In the genomic region with DNA sequence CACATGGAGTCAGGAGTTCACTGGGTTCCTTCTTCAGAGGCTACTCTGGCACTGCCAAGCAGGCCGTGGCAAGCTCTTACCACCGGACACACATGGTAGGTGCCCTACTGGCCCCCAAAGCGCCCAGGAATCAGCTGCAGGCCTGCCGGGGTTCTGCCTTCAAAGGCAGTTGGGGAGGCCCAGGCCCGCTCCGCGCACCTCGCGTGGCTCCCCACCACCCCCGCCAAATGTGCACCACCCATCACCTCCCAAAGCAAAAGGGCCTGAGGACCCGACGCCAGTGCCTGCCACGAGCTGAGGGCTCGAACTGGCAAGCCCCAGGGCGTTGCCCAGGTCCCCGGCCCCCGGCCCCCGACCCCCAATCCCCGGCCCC, we compare ENCODE assay signal across 8 cellular contexts. TPM values are rescaled to one million over a fixed set of nuclear protein-coding genes. Genes with fewer than 3 reads are reported as not detected.
A peak's percentile ranks its signal among the peaks of the same experiment; 100 is the strongest.
DNase-seq lines count a peak whose midpoint lies in the region; ATAC-seq and TF ChIP-seq lines count a peak whose summit lies in the region.

No MANE protein-coding gene starts in this region.

- WGBS in tibial nerve, 2 donors: 12 to 15% methylated on average over 14 to 15 of the region's 19 CpGs

- H4K20me1 ChIP-seq in PC-3 (ENCODE audit: low read length): no peaks in the 10 kb centered on the region

- no peak for TF ChIP-seq POLR2A in tibial nerve (IDR thresholded peaks at IDR 0.05)

- intact Hi-C loops in PC-3 (cut with micrococcal nuclease): no loop called here

- H3K27ac Mint-ChIP-seq in central memory CD8-positive, alpha-beta T cell (ENCODE audit: low read depth): no peak overlapping the region

- H3K9ac ChIP-seq in PC-3 (ENCODE audit: low read length) (peak overlapping the region; percentile 86; the same call in 1 of the 2 replicates), mucosa of stomach (ENCODE audit: low read length) (peak overlapping the region; percentile 26)

- CTCF ChIA-PET in PC-3 (lab: Charles Lee): no interaction called here

- peak; percentile 10 for ATAC-seq in PC-3
- peak; percentile 28 for ATAC-seq in central memory CD8-positive, alpha-beta T cell (replicated peaks; ENCODE audit: extremely low read depth, poor library complexity, severe bottlenecking)
- no peak for ATAC-seq in GM18517 (IDR thresholded peaks at IDR 0.05; ENCODE audit: unreplicated experiment)
- ATAC-seq in HG02870 (IDR thresholded peaks at IDR 0.05; ENCODE audit: unreplicated experiment): no peak

- no peak for TF ChIP-seq EP300 in tibial nerve (IDR thresholded peaks at IDR 0.05)

- TF ChIP-seq CTCF in AG09309 (IDR thresholded peaks at IDR 0.05; ENCODE audit: control insufficient read depth, insufficient read depth, low read depth, low read length, missing control alignments): no peak
- no peak for TF ChIP-seq CTCF in PC-3 (conservative IDR thresholded peaks at IDR 0.05; ENCODE audit: low read depth, low read length)
- no peak for TF ChIP-seq CTCF in tibial nerve (IDR thresholded peaks at IDR 0.05)

- H3K4me1 Mint-ChIP-seq in central memory CD8-positive, alpha-beta T cell: peaks cover 23% of the 10 kb centered on the region

- no peaks in the 10 kb centered on the region for H3K36me3 Mint-ChIP-seq in central memory CD8-positive, alpha-beta T cell (ENCODE audit: insufficient read depth)

- H3K4me3 Mint-ChIP-seq in central memory CD8-positive, alpha-beta T cell: peak overlapping the region; percentile 66

- H3K79me2 ChIP-seq in PC-3 (ENCODE audit: low read length): peaks cover 53% of the 10 kb centered on the region

- H3F3A ChIP-seq in PC-3 (ENCODE audit: low read length, unreplicated experiment): no peaks in the 10 kb centered on the region

- H3K27ac ChIP-seq in PC-3 (ENCODE audit: low read length) (no peak overlapping the region), tibial nerve (peak overlapping the region; percentile 60 to 89 (median 72))

- H3K36me3 ChIP-seq in PC-3 (ENCODE audit: low read depth, low read length): no peaks in the 10 kb centered on the region
- no peaks in the 10 kb centered on the region for H3K36me3 ChIP-seq in mucosa of stomach (ENCODE audit: control insufficient read depth, insufficient read depth, low read length)
- H3K36me3 ChIP-seq in tibial nerve: no peaks in the 10 kb centered on the region

- POLR2A ChIA-PET in PC-3 (lab: Charles Lee; ENCODE audit: unreplicated experiment): no interaction called here

- no peak overlapping the region for H2AFZ ChIP-seq in PC-3 (ENCODE audit: low read length)

- H3K4me2 ChIP-seq in PC-3 (ENCODE audit: low read length): peak overlapping the region; percentile 96

- H3K4me1 ChIP-seq in PC-3 (ENCODE audit: insufficient read depth, low read length) (peaks cover 14% of the 10 kb centered on the region), mucosa of stomach (ENCODE audit: control insufficient read depth, insufficient read depth, low read length) (no peaks in the 10 kb centered on the region), tibial nerve (peaks cover 0 to 27% (median 5%) of the 10 kb centered on the region in 4 donors)

- BruUV-seq in PC-3 (replicated peaks; lab: Mats Ljungman, UMichigan): no TSS peak

- H3K9me3 Mint-ChIP-seq in central memory CD8-positive, alpha-beta T cell: no peaks in the 10 kb centered on the region

- H3K27me3 Mint-ChIP-seq in central memory CD8-positive, alpha-beta T cell: no peaks in the 10 kb centered on the region

- H3K9me3 ChIP-seq in PC-3 (ENCODE audit: low read length): no peaks in the 10 kb centered on the region
- no peaks in the 10 kb centered on the region for H3K9me3 ChIP-seq in mucosa of stomach (ENCODE audit: control insufficient read depth, low read length)
- H3K9me3 ChIP-seq in tibial nerve: no peaks in the 10 kb centered on the region

- no peak for DNase-seq in AG09309 (ENCODE audit: low read depth)
- DNase-seq in PC-3: no peak
- no peak for DNase-seq in central memory CD8-positive, alpha-beta T cell (ENCODE audit: low spot score in 2 of 2)
- DNase-seq in tibial nerve (ENCODE audit: low spot score in 2 of 2): no peak
- no peak for DNase-seq in AML-193 (lab: John Stamatoyannopoulos, UW)

- no peaks in the 10 kb centered on the region for H3K27me3 ChIP-seq in PC-3 (ENCODE audit: low read length)
- H3K27me3 ChIP-seq in mucosa of stomach (ENCODE audit: control insufficient read depth, insufficient read depth, low read length): no peaks in the 10 kb centered on the region
- no peaks in the 10 kb centered on the region for H3K27me3 ChIP-seq in tibial nerve

- H3K4me3 ChIP-seq in AG09309 (ENCODE audit: control insufficient read depth, low read depth, low read length) (peak overlapping the region; percentile 86), PC-3 (ENCODE audit: low read length) (peak overlapping the region; percentile 91), mucosa of stomach (ENCODE audit: low read length) (no peak overlapping the region), tibial nerve (peak overlapping the region; percentile 76 to 98 (median 89))

- H3K9me2 ChIP-seq in PC-3 (replicated peaks; ENCODE audit: low read length): no peaks in the 10 kb centered on the region

RNA-seq across cellular contexts. Expression of a gene that starts 0.7 kb away (rescaled TPM):
- 45.7 and 51.5 TPM in 2 replicates for total RNA-seq in PC-3 (2014; rRNA removed)
- total RNA-seq in tibial nerve: 10 to 100 TPM; 22.2 to 39.4 (median 27.8) TPM

Comparison
In these comparisons a context has a peak if more than half of its experiments do, and no peak if none do; other contexts are left out.
1. ATAC-seq: peak in PC-3 (single experiment) and central memory CD8-positive, alpha-beta T cell (single experiment); none in GM18517 (single experiment) and HG02870 (single experiment).